ENCODE assay signal across 8 cellular contexts in genomic region chr6:12844284-12845223, GRCh38.
DNase-seq lines count a peak whose midpoint lies in the region; ATAC-seq and TF ChIP-seq lines count a peak whose summit lies in the region.

No MANE protein-coding gene starts in this region.

- H3K9me3 ChIP-seq in heart right ventricle = no peaks in the 10 kb centered on the region
- H3K9me3 ChIP-seq in right cardiac atrium (ENCODE audit: control insufficient read depth, low read length) = no peaks in the 10 kb centered on the region
- H3K9me3 ChIP-seq in CD8-positive, alpha-beta memory T cell (ENCODE audit: low read length) = no peaks in the 10 kb centered on the region

- no peak overlapping the region for H3K4me3 Mint-ChIP-seq in CD8-positive, alpha-beta memory T cell

- H3K4me1 Mint-ChIP-seq in CD8-positive, alpha-beta memory T cell = no peaks in the 10 kb centered on the region

- ATAC-seq in heart right ventricle (no peak), right cardiac atrium (no peak), GM18870 (IDR thresholded peaks at IDR 0.05; ENCODE audit: unreplicated experiment) (no peak)

- intact Hi-C loops in heart right ventricle (cut with DNase I) (no loop called here), right cardiac atrium (cut with DNase I) (no loop called here)

- no peaks in the 10 kb centered on the region for H3K36me3 ChIP-seq in heart right ventricle
- H3K36me3 ChIP-seq in CD8-positive, alpha-beta memory T cell (ENCODE audit: insufficient read depth, low read length) = no peaks in the 10 kb centered on the region

- no peaks in the 10 kb centered on the region for H3K36me3 Mint-ChIP-seq in CD8-positive, alpha-beta memory T cell

- H3K4me1 ChIP-seq in heart right ventricle = no peaks in the 10 kb centered on the region
- no peaks in the 10 kb centered on the region for H3K4me1 ChIP-seq in right cardiac atrium (ENCODE audit: control insufficient read depth, insufficient read depth, low read length)
- no peaks in the 10 kb centered on the region for H3K4me1 ChIP-seq in CD8-positive, alpha-beta memory T cell (ENCODE audit: insufficient read depth, low read length)

- CTCF ChIA-PET in CD8-positive, alpha-beta memory T cell (lab: Charles Lee) = no interaction called here

- TF ChIP-seq CTCF in heart right ventricle (IDR thresholded peaks at IDR 0.05) = peak in 8 of 9 donors; percentile 21 to 62 (median 56)

- no peaks in the 10 kb centered on the region for H3K9me3 Mint-ChIP-seq in CD8-positive, alpha-beta memory T cell

- H3K4me3 ChIP-seq in heart right ventricle (no peak overlapping the region), right cardiac atrium (ENCODE audit: low read length) (no peak overlapping the region)
- H3K4me3 ChIP-seq in CD8-positive, alpha-beta memory T cell (ENCODE audit: low read length) = no peak overlapping the region

- DNase-seq in heart right ventricle = no peak
- no peak for DNase-seq in right cardiac atrium
- peak; percentile 38 for DNase-seq in NCI-H748 (lab: John Stamatoyannopoulos, UW; ENCODE audit: unreplicated experiment)
- DNase-seq in dermis blood vessel endothelial cell = peak; percentile 53
- peak; percentile 25 for DNase-seq in pons (ENCODE audit: low spot score)
- DNase-seq in CD8-positive, alpha-beta memory T cell = no peak
- DNase-seq in KG1 (lab: John Stamatoyannopoulos, UW) = no peak

- WGBS in heart right ventricle, 2 donors = 82 to 85% methylated on average over 11 of the region's 11 CpGs
- 87% methylated on average over 11 of the region's 11 CpGs for WGBS in right cardiac atrium

- H3K27me3 Mint-ChIP-seq in CD8-positive, alpha-beta memory T cell = peaks cover 8 to 19% of the 10 kb centered on the region in 2 donors

- H3K27me3 ChIP-seq in heart right ventricle = peaks cover 0 to 14% (median 4%) of the 10 kb centered on the region in 7 donors
- H3K27me3 ChIP-seq in right cardiac atrium (ENCODE audit: control insufficient read depth, insufficient read depth) = no peaks in the 10 kb centered on the region
- no peaks in the 10 kb centered on the region for H3K27me3 ChIP-seq in CD8-positive, alpha-beta memory T cell (ENCODE audit: insufficient read depth, low read length, poor library complexity, severe bottlenecking)

- POLR2A ChIA-PET in CD8-positive, alpha-beta memory T cell (lab: Charles Lee) = no interaction called here

- H3K27ac ChIP-seq in heart right ventricle (no peak overlapping the region), right cardiac atrium (ENCODE audit: low read length) (no peak overlapping the region)
- H3K27ac ChIP-seq in CD8-positive, alpha-beta memory T cell (ENCODE audit: low read depth, low read length) = no peak overlapping the region

- no peak overlapping the region for H3K27ac Mint-ChIP-seq in CD8-positive, alpha-beta memory T cell

Comparison
In these comparisons a context has a peak if more than half of its experiments do, and no peak if none do; other contexts are left out.
1. DNase-seq: peak in NCI-H748 (single experiment), dermis blood vessel endothelial cell (single experiment) and pons (single experiment); none in heart right ventricle (0 of 2), right cardiac atrium (0 of 3), CD8-positive, alpha-beta memory T cell (0 of 5) and KG1 (single experiment).